1 cellular context compared by ENCODE assay signal in the genomic region with DNA sequence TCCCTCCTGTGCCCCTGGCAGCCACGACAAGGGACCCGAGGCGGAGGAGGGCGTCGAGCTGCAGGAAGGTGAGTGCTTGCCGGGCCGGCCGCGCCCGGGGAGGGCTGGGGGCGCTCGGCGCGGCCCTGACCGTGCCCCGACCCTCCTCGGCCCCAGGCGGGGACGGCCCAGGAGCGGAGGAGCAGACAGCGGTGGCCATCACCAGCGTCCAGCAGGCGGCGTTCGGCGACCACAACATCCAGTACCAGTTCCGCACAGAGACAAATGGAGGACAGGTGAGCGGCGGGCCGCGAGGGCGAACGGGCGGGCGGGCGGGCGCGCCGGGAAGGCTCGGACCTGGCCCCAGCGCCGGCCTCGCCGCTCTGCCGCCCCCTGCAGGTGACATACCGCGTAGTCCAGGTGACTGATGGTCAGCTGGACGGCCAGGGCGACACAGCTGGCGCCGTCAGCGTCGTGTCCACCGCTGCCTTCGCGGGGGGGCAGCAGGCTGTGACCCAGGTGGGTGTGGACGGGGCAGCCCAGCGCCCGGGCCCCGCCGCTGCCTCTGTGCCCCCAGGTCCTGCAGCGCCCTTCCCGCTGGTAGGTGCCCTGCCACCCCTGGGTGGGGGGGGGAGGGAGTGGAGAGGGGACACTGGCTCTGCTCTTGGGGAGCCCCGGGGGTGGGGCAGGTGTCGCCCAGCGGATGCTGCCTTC.
A peak's percentile ranks its signal among the peaks of the same experiment; 100 is the strongest.
TF ChIP-seq lines count a peak whose summit lies in the region.

No MANE protein-coding gene starts in this region.

TF ChIP-seq in K562, 482 proteins besides CTCF, POLR2A, EP300 and RAD21 (continued from another document and continues in another):
- TF ChIP-seq FOXJ3 (CRISPR knock-in tag; IDR thresholded peaks at IDR 0.05) = no peak
- TF ChIP-seq FOXA3 (CRISPR knock-in tag; conservative IDR thresholded peaks at IDR 0.05 in 1 of 2, IDR thresholded peaks at IDR 0.05 in 1 of 2) = peak in 1 of 2 experiments; percentile 49; a peak in 1 of 4 replicates
- no peak for TF ChIP-seq TCFL5 (CRISPR knock-in tag; conservative IDR thresholded peaks at IDR 0.05)
- TF ChIP-seq ZKSCAN1 (IDR thresholded peaks at IDR 0.05; ENCODE audit: low read depth, low read length) = 0 out of 2 replicates have a peak, but pooled peaks have one; percentile 43
- no peak for TF ChIP-seq FOXJ2 (tag; IDR thresholded peaks at IDR 0.05)
- TF ChIP-seq, protein P1, sequence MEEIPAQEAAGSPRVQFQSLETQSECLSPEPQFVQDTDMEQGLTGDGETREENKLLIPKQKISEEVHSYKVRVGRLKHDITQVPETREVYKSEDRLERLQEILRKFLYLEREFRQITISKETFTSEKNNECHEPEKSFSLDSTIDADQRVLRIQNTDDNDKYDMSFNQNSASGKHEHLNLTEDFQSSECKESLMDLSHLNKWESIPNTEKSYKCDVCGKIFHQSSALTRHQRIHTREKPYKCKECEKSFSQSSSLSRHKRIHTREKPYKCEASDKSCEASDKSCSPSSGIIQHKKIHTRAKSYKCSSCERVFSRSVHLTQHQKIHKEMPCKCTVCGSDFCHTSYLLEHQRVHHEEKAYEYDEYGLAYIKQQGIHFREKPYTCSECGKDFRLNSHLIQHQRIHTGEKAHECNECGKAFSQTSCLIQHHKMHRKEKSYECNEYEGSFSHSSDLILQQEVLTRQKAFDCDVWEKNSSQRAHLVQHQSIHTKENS (CRISPR knock-in tag; IDR thresholded peaks at IDR 0.05) = no peak
- no peak for TF ChIP-seq U2AF2 (optimal IDR thresholded peaks at IDR 0.05; ENCODE audit: low read depth, low read length)
- no peak for TF ChIP-seq PHF21A (IDR thresholded peaks at IDR 0.05; ENCODE audit: borderline replicate concordance, low read depth)
- TF ChIP-seq EWSR1 (IDR thresholded peaks at IDR 0.05; ENCODE audit: borderline replicate concordance, low read depth, partially characterized antibody) = no peak
- no peak for TF ChIP-seq NR1H2 (CRISPR knock-in tag; IDR thresholded peaks at IDR 0.05)
- TF ChIP-seq POLR2G (IDR thresholded peaks at IDR 0.05; ENCODE audit: low read depth, low read length) = peak; percentile 82
- no peak for TF ChIP-seq NBN (IDR thresholded peaks at IDR 0.05; ENCODE audit: low read depth)
- TF ChIP-seq KDM4B (IDR thresholded peaks at IDR 0.05; ENCODE audit: borderline replicate concordance in 2 of 2, low read depth in 1 of 2) = peak in 1 of 2 experiments; percentile 68; a peak in 1 of 4 replicates
- TF ChIP-seq RCOR1 (IDR thresholded peaks at IDR 0.05; ENCODE audit: borderline replicate concordance in 1 of 2, low read depth in 2 of 2, low read length in 2 of 2) = peak in 1 of 2 experiments; percentile 42; a peak in 2 of 4 replicates
- no peak for TF ChIP-seq GTF2A2 (tag; IDR thresholded peaks at IDR 0.05)
- TF ChIP-seq NFYB (IDR thresholded peaks at IDR 0.05; ENCODE audit: extremely low read depth, insufficient read length) = no peak
- TF ChIP-seq ZNF384 (IDR thresholded peaks at IDR 0.05; ENCODE audit: low read depth, low read length) = no peak
- TF ChIP-seq, protein P2, sequence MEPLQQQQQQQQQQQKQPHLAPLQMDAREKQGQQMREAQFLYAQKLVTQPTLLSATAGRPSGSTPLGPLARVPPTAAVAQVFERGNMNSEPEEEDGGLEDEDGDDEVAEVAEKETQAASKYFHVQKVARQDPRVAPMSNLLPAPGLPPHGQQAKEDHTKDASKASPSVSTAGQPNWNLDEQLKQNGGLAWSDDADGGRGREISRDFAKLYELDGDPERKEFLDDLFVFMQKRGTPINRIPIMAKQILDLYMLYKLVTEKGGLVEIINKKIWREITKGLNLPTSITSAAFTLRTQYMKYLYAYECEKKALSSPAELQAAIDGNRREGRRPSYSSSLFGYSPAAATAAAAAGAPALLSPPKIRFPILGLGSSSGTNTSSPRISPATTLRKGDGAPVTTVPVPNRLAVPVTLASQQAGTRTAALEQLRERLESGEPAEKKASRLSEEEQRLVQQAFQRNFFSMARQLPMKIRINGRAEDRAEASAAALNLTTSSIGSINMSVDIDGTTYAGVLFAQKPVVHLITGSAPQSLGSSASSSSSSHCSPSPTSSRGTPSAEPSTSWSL (CRISPR knock-in tag; IDR thresholded peaks at IDR 0.05; ENCODE audit: borderline replicate concordance) = no peak
- no peak for TF ChIP-seq LEF1 (IDR thresholded peaks at IDR 0.05)
- TF ChIP-seq ZNF41 (CRISPR knock-in tag; conservative IDR thresholded peaks at IDR 0.05) = no peak
- no peak for TF ChIP-seq NCOA4 (IDR thresholded peaks at IDR 0.05; ENCODE audit: partially characterized antibody)
- TF ChIP-seq KLF10 (CRISPR knock-in tag; IDR thresholded peaks at IDR 0.05) = no peak
- TF ChIP-seq ZBED1 (IDR thresholded peaks at IDR 0.05) = 0 out of 2 replicates have a peak, but pooled peaks have one; percentile 30
- no peak for TF ChIP-seq ZC3H11A (IDR thresholded peaks at IDR 0.05; ENCODE audit: low read depth, low read length)
- TF ChIP-seq NR4A1 (CRISPR knock-in tag; IDR thresholded peaks at IDR 0.05) = no peak
- no peak for TF ChIP-seq NR4A1 (tag; IDR thresholded peaks at IDR 0.05)
- TF ChIP-seq NEUROD1 (IDR thresholded peaks at IDR 0.05; ENCODE audit: borderline replicate concordance, low read depth, low read length, partially characterized antibody) = peak; percentile 46
- TF ChIP-seq SMAD4 (CRISPR knock-in tag; conservative IDR thresholded peaks at IDR 0.05) = peak; percentile 64; the same call in 1 of the 2 replicates
- TF ChIP-seq PRPF4 (IDR thresholded peaks at IDR 0.05; ENCODE audit: insufficient read depth, low read depth, low read length, poor library complexity, severe bottlenecking) = no peak
- TF ChIP-seq, protein P3, sequence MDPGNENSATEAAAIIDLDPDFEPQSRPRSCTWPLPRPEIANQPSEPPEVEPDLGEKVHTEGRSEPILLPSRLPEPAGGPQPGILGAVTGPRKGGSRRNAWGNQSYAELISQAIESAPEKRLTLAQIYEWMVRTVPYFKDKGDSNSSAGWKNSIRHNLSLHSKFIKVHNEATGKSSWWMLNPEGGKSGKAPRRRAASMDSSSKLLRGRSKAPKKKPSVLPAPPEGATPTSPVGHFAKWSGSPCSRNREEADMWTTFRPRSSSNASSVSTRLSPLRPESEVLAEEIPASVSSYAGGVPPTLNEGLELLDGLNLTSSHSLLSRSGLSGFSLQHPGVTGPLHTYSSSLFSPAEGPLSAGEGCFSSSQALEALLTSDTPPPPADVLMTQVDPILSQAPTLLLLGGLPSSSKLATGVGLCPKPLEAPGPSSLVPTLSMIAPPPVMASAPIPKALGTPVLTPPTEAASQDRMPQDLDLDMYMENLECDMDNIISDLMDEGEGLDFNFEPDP (CRISPR knock-in tag; IDR thresholded peaks at IDR 0.05) = no peak
- TF ChIP-seq ILK (tag; IDR thresholded peaks at IDR 0.05; ENCODE audit: borderline replicate concordance, low read depth) = no peak
- TF ChIP-seq, protein P4, sequence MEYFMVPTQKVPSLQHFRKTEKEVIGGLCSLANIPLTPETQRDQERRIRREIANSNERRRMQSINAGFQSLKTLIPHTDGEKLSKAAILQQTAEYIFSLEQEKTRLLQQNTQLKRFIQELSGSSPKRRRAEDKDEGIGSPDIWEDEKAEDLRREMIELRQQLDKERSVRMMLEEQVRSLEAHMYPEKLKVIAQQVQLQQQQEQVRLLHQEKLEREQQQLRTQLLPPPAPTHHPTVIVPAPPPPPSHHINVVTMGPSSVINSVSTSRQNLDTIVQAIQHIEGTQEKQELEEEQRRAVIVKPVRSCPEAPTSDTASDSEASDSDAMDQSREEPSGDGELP (CRISPR knock-in tag; IDR thresholded peaks at IDR 0.05; ENCODE audit: borderline replicate concordance) = peak; percentile 99
- no peak for TF ChIP-seq HDAC2 (IDR thresholded peaks at IDR 0.05)
- TF ChIP-seq, protein P5, sequence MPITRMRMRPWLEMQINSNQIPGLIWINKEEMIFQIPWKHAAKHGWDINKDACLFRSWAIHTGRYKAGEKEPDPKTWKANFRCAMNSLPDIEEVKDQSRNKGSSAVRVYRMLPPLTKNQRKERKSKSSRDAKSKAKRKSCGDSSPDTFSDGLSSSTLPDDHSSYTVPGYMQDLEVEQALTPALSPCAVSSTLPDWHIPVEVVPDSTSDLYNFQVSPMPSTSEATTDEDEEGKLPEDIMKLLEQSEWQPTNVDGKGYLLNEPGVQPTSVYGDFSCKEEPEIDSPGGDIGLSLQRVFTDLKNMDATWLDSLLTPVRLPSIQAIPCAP (CRISPR knock-in tag; IDR thresholded peaks at IDR 0.05; ENCODE audit: borderline replicate concordance) = no peak
- TF ChIP-seq ZBTB7A (IDR thresholded peaks at IDR 0.05; ENCODE audit: borderline replicate concordance, control insufficient read depth, low read depth, low read length) = peak; percentile 75; the same call in 1 of the 2 replicates
- no peak for TF ChIP-seq SLC30A9 (CRISPR knock-in tag; IDR thresholded peaks at IDR 0.05)
- peak; percentile 87; the same call in 1 of the 2 replicates for TF ChIP-seq CTBP1 (IDR thresholded peaks at IDR 0.05; ENCODE audit: borderline replicate concordance)
- TF ChIP-seq TEAD4 (IDR thresholded peaks at IDR 0.05; ENCODE audit: low read length) = peak; percentile 22; the same call in 1 of the 2 replicates
- no peak for TF ChIP-seq TEAD4 (CRISPR knock-in tag; IDR thresholded peaks at IDR 0.05; ENCODE audit: borderline replicate concordance)
- TF ChIP-seq, protein P6, sequence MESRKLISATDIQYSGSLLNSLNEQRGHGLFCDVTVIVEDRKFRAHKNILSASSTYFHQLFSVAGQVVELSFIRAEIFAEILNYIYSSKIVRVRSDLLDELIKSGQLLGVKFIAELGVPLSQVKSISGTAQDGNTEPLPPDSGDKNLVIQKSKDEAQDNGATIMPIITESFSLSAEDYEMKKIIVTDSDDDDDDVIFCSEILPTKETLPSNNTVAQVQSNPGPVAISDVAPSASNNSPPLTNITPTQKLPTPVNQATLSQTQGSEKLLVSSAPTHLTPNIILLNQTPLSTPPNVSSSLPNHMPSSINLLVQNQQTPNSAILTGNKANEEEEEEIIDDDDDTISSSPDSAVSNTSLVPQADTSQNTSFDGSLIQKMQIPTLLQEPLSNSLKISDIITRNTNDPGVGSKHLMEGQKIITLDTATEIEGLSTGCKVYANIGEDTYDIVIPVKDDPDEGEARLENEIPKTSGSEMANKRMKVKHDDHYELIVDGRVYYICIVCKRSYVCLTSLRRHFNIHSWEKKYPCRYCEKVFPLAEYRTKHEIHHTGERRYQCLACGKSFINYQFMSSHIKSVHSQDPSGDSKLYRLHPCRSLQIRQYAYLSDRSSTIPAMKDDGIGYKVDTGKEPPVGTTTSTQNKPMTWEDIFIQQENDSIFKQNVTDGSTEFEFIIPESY (CRISPR knock-in tag; IDR thresholded peaks at IDR 0.05) = peak; percentile 74; the same call in 1 of the 2 replicates
- TF ChIP-seq, protein P7, sequence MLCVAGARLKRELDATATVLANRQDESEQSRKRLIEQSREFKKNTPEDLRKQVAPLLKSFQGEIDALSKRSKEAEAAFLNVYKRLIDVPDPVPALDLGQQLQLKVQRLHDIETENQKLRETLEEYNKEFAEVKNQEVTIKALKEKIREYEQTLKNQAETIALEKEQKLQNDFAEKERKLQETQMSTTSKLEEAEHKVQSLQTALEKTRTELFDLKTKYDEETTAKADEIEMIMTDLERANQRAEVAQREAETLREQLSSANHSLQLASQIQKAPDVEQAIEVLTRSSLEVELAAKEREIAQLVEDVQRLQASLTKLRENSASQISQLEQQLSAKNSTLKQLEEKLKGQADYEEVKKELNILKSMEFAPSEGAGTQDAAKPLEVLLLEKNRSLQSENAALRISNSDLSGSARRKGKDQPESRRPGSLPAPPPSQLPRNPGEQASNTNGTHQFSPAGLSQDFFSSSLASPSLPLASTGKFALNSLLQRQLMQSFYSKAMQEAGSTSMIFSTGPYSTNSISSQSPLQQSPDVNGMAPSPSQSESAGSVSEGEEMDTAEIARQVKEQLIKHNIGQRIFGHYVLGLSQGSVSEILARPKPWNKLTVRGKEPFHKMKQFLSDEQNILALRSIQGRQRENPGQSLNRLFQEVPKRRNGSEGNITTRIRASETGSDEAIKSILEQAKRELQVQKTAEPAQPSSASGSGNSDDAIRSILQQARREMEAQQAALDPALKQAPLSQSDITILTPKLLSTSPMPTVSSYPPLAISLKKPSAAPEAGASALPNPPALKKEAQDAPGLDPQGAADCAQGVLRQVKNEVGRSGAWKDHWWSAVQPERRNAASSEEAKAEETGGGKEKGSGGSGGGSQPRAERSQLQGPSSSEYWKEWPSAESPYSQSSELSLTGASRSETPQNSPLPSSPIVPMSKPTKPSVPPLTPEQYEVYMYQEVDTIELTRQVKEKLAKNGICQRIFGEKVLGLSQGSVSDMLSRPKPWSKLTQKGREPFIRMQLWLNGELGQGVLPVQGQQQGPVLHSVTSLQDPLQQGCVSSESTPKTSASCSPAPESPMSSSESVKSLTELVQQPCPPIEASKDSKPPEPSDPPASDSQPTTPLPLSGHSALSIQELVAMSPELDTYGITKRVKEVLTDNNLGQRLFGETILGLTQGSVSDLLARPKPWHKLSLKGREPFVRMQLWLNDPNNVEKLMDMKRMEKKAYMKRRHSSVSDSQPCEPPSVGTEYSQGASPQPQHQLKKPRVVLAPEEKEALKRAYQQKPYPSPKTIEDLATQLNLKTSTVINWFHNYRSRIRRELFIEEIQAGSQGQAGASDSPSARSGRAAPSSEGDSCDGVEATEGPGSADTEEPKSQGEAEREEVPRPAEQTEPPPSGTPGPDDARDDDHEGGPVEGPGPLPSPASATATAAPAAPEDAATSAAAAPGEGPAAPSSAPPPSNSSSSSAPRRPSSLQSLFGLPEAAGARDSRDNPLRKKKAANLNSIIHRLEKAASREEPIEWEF (CRISPR knock-in tag; IDR thresholded peaks at IDR 0.05) = no peak
- no peak; the same call in 1 of the 2 replicates for TF ChIP-seq TCF3 (CRISPR knock-in tag; IDR thresholded peaks at IDR 0.05)
- TF ChIP-seq MAFG (tag; conservative IDR thresholded peaks at IDR 0.05) = no peak
- TF ChIP-seq STAG1 (CRISPR knock-in tag; IDR thresholded peaks at IDR 0.05; ENCODE audit: borderline replicate concordance) = peak; percentile 46; the same call in 1 of the 2 replicates
